In the genomic region with DNA sequence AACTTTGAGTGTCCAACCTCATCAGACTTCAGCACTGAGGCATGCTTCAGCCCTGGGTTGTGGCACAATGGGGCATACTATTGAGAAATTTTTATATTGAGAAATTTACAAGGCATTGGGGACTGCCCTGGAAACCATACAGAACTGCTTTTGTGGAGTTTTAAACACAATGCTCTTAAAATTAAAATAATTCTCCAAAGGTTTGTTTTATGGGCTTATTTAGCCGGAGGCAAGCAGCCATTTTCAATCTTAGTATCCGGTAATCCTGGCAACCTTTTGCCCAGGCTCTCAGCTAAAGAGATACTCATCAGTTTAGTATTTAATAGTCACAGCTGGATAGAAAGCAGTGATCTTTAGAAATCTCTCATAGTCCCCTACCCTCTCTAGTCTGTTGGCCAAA, we compare ENCODE assay signal across 21 cellular contexts.
"Had no signal": no experiment of that assay in that cellular context is flagged by ENCODE, and none has a peak within 500 bp of the region (broad histone marks: within the 10 kb centered on the region; RNA-seq: fewer than 3 reads in every experiment).

No MANE protein-coding gene starts in this region.

- H3K4me1 ChIP-seq: SJSA1 had no signal

- H3K9me3 ChIP-seq: SJSA1 had no signal

- H3K27ac ChIP-seq: HL-60, SJSA1, SK-N-MC had no signal

- FAIRE-seq: RCC 7860 had no signal

- H3K36me3 ChIP-seq: SJSA1 had no signal

- DNase-seq: KBM-7, MM.1S, NCI-H1092 treated with DMSO at 0.1 percent for 48 hours, NCI-H1436, NCI-H187, NCI-H2029, NCI-H2081 treated with DMSO at 0.1 percent for 48 hours, NCI-H2171, NCI-H226, NCI-H446, NCI-H510A, NCI-H524 treated with DMSO at 0.1 percent for 48 hours, NCI-H69, NCI-H774, Right ventricle myocardium superior, RPMI8226, SIG-M5 had no signal

- H3K4me3 ChIP-seq: SJSA1, SK-N-MC had no signal

- H3K27me3 ChIP-seq: SJSA1 had no signal
